8 cellular contexts compared by ENCODE assay signal in the genomic region with DNA sequence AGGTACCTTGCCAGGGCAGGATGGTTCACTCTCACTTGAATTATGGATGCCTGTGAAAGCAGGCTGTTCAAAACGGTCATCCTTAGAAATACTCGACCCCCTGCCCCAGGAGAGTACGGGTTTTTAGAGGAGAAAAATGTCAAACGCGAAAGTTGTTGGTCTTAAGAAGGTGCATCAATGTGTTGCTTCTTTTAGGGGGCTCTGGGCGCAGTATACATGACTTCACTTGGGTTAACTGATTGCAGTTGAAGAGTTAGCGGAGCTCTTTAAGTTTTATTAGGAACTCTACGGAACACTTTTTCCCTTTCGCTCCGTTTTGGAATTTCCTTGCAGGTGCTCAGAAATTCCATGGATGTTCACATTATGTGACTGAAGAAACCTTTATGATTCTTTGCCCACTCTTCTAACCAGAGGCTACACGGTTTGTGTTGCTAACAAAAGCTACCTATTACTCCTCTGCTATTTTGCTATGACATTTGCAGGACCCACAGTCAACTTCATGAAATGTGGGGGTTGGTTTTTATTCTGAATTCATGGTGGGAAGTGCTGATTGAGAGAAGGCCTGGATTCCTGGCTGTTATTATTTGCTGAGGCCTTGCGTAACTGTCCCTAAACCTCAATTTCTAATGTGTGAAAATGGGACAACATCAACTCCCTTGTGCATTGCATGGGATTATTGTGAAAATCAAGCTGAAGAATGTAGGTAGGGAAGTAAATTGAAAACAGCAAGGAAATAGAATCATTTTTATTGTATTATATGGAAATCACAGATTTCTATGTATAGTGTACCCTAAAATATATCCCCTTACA. TPM values are rescaled to one million over a fixed set of nuclear protein-coding genes. Genes with fewer than 3 reads are reported as not detected.
DNase-seq lines count a peak whose midpoint lies in the region; ATAC-seq and TF ChIP-seq lines count a peak whose summit lies in the region.

No MANE protein-coding gene starts in this region.

- H3K27me3 ChIP-seq in HAP-1 (ENCODE audit: low read depth) (no peaks in the 10 kb centered on the region), hepatocyte (peaks cover 12% of the 10 kb centered on the region), skeletal muscle satellite cell (ENCODE audit: control insufficient read depth, insufficient read depth, low read length) (no peaks in the 10 kb centered on the region)

- H3K27me3 Mint-ChIP-seq in activated B cell treated with CpG ODN at 0.5 μM for 24 hours = peaks cover 32% of the 10 kb centered on the region

- H3K4me1 Mint-ChIP-seq in activated B cell treated with CpG ODN at 0.5 μM for 24 hours = peaks cover 16% of the 10 kb centered on the region

- H3K36me3 Mint-ChIP-seq in activated B cell treated with CpG ODN at 0.5 μM for 24 hours (ENCODE audit: low read depth) = peaks cover 3% of the 10 kb centered on the region

- no peak overlapping the region for H3K27ac Mint-ChIP-seq in activated B cell treated with CpG ODN at 0.5 μM for 24 hours

- peaks cover 43% of the 10 kb centered on the region for H3K79me2 ChIP-seq in hepatocyte

- H3K36me3 ChIP-seq in HAP-1 (replicated peaks) = no peaks in the 10 kb centered on the region
- no peaks in the 10 kb centered on the region for H3K36me3 ChIP-seq in hepatocyte (replicated peaks; ENCODE audit: insufficient read depth, low read depth)
- no peaks in the 10 kb centered on the region for H3K36me3 ChIP-seq in skeletal muscle satellite cell (ENCODE audit: insufficient read depth, low read length)

- WGBS in hepatocyte (ENCODE audit: low lambda C conversion rate, missing lambda C conversion rate) = 18% methylated on average over 12 of the region's 12 CpGs

- DNase-seq in HAP-1 (ENCODE audit: low spot score in 2 of 2) (no peak), activated B cell treated with CpG ODN at 0.5 μM for 24 hours (no peak), hepatocyte (ENCODE audit: low spot score) (no peak), NCI-H1694 treated with DMSO at 0.1 percent for 48 hours (lab: John Stamatoyannopoulos, UW) (no peak), posterior vena cava (ENCODE audit: low spot score) (no peak), amygdala (lab: John Stamatoyannopoulos, UW) (no peak)

- peak overlapping the region; percentile 81 for H3K4me3 Mint-ChIP-seq in activated B cell treated with CpG ODN at 0.5 μM for 24 hours

- H4K20me1 ChIP-seq in hepatocyte (ENCODE audit: insufficient read depth, poor library complexity, severe bottlenecking) = no peaks in the 10 kb centered on the region

- H3K4me2 ChIP-seq in hepatocyte = peak overlapping the region; percentile 98
- H3K4me2 ChIP-seq in skeletal muscle satellite cell (ENCODE audit: low read length) = peak overlapping the region; percentile 88

- no peaks in the 10 kb centered on the region for H3K9me2 ChIP-seq in hepatocyte (replicated peaks; ENCODE audit: insufficient read depth)

- intact Hi-C loops in activated B cell treated with CpG ODN at 0.5 μM for 24 hours (cut with micrococcal nuclease) (loop anchor here (5.0 kb wide), 2 partner anchors 104 to 1004 kb away; a partner anchor contains a TSS), posterior vena cava (cut with DNase I) (no loop called here)

- no peak overlapping the region for H3K27ac ChIP-seq in hepatocyte

- peak overlapping the region; percentile 85 for H3K9ac ChIP-seq in skeletal muscle satellite cell (ENCODE audit: low read depth, low read length)

- in situ Hi-C loops in HAP-1 (cut with MboI; ENCODE audit: low sequenced_read_pairs) = no loop called here

- H3K4me3 ChIP-seq in HAP-1 = peak overlapping the region; percentile 62
- H3K4me3 ChIP-seq in hepatocyte = peak overlapping the region; percentile 94
- peak overlapping the region; percentile 88 for H3K4me3 ChIP-seq in skeletal muscle satellite cell (ENCODE audit: low read length)

- ATAC-seq in activated B cell treated with CpG ODN at 0.5 μM for 24 hours (ENCODE audit: low read depth) (no peak), HG03520 (IDR thresholded peaks at IDR 0.05; ENCODE audit: unreplicated experiment) (no peak)

- POLR2A ChIA-PET in activated B cell treated with CpG ODN at 0.5 μM for 24 hours (lab: Charles Lee) = no interaction called here

- no peaks in the 10 kb centered on the region for H3K9me3 Mint-ChIP-seq in activated B cell treated with CpG ODN at 0.5 μM for 24 hours

- peak overlapping the region; percentile 29 for H2AFZ ChIP-seq in hepatocyte

- TF ChIP-seq CTCF in activated B cell treated with CpG ODN at 0.5 μM for 24 hours (IDR thresholded peaks at IDR 0.05) = no peak
- TF ChIP-seq CTCF in hepatocyte (IDR thresholded peaks at IDR 0.05; ENCODE audit: poor library complexity) = no peak

- CTCF ChIA-PET in activated B cell treated with CpG ODN at 0.5 μM for 24 hours (lab: Charles Lee) = no interaction called here

- H3K9me3 ChIP-seq in HAP-1 = no peaks in the 10 kb centered on the region
- no peaks in the 10 kb centered on the region for H3K9me3 ChIP-seq in hepatocyte (ENCODE audit: low read depth)
- no peaks in the 10 kb centered on the region for H3K9me3 ChIP-seq in skeletal muscle satellite cell (replicated peaks; ENCODE audit: low read length)

- H3K4me1 ChIP-seq in HAP-1 = peaks cover 13% of the 10 kb centered on the region
- peaks cover 3% of the 10 kb centered on the region for H3K4me1 ChIP-seq in hepatocyte (ENCODE audit: insufficient read depth)
- H3K4me1 ChIP-seq in skeletal muscle satellite cell (ENCODE audit: control insufficient read depth, insufficient read depth, low read length) = peaks cover 12% of the 10 kb centered on the region

RNA-seq across cellular contexts. Expression of a gene that starts 0.8 kb away (rescaled TPM):
- total RNA-seq in activated B cell treated with CpG ODN at 0.5 μM for 24 hours = 0.27 and 1.3 TPM in 2 replicates
- total RNA-seq in hepatocyte = 86.9 and 91.4 TPM in 2 replicates
- polyA plus RNA-seq in hepatocyte = 74.7 and 81.5 TPM in 2 replicates
- 6.1 and 7.4 TPM in 2 replicates for total RNA-seq in skeletal muscle satellite cell (2012; rRNA removed)
- total RNA-seq in posterior vena cava = 10 to 100 TPM; 13.5 to 13.6 TPM
